Comparison of ENCODE assay signal across 17 cellular contexts in genomic region chr4:45869199-45869598, GRCh38.
A peak's percentile ranks its signal among the peaks of the same experiment; 100 is the strongest.
DNase-seq lines count a peak whose midpoint lies in the region; ATAC-seq and TF ChIP-seq lines count a peak whose summit lies in the region.
"Had no signal": no experiment of that assay in that cellular context is flagged by ENCODE, and none has a peak within 500 bp of the region (broad histone marks: within the 10 kb centered on the region; RNA-seq: fewer than 3 reads in every experiment).

No MANE protein-coding gene starts in this region.

- ATAC-seq in left colon = peak; percentile 87
- ATAC-seq: HCT116 had no signal

- no peak overlapping the region for H4K91ac ChIP-seq in H9 (ENCODE audit: insufficient read length, low read depth, low read length)

- H3K4me3 Mint-ChIP-seq in H9 = no peak overlapping the region
- H3K4me3 Mint-ChIP-seq: CD4-positive, alpha-beta memory T cell had no signal

- DNase-seq in LNCaP clone FGC (ENCODE audit: low read depth) (peak; percentile 30), OCI-M1 (lab: John Stamatoyannopoulos, UW) (peak; percentile 63), left colon (no peak), H4 (ENCODE audit: low spot score) (no peak), NCI-H226 (no peak), H9 (no peak)
- no peak for DNase-seq in activated CD4-positive, alpha-beta T cell treated with anti-CD3 and anti-CD28 coated beads, Interleukin-2, amount 50 U/mL, for 48 hours
- DNase-seq: C1 segment of cervical spinal cord; Calu3; CD4-positive, alpha-beta memory T cell; COR-L47; DMS53; DMS79 treated with DMSO at 0.1 percent for 48 hours; GF-D8; GOT3; H7 had no signal

- no peaks in the 10 kb centered on the region for H3K27me3 Mint-ChIP-seq in H9 (ENCODE audit: low read depth)
- H3K27me3 Mint-ChIP-seq: CD4-positive, alpha-beta memory T cell had no signal

- no peak overlapping the region for H3K4me3 ChIP-seq in LNCaP clone FGC (ENCODE audit: low read depth, low read length)

- intact Hi-C loops in left colon (cut with DNase I, micrococcal nuclease) = no loop called here

- no peak overlapping the region for H3K18ac ChIP-seq in H9 (ENCODE audit: insufficient read length, low read depth, low read length)

- peaks cover 0 to 2% of the 10 kb centered on the region in 2 experiments; a peak in 2 of 5 replicates for H3K9me3 Mint-ChIP-seq in H9

- no peaks in the 10 kb centered on the region for H3K4me1 ChIP-seq in H9 (ENCODE audit: insufficient read depth, low read length)

- H2BK20ac ChIP-seq in H9 (ENCODE audit: low read depth, low read length, poor library complexity, severe bottlenecking) = no peak overlapping the region

- no peak overlapping the region for H3K4ac ChIP-seq in H9 (ENCODE audit: low read depth, low read length)

- no peaks in the 10 kb centered on the region for H3K27me3 ChIP-seq in H9 (ENCODE audit: insufficient read depth, low read length)

- no peaks in the 10 kb centered on the region for H4K20me1 ChIP-seq in H9 (ENCODE audit: control insufficient read depth, insufficient read depth, insufficient read length)

- no peak overlapping the region for H4K5ac ChIP-seq in H9 (ENCODE audit: insufficient read length, low read depth, low read length)

- no peak overlapping the region for H3K27ac ChIP-seq in H9 (ENCODE audit: insufficient read length, low read depth, low read length)

- no peak overlapping the region for H3K27ac Mint-ChIP-seq in H9
- H3K27ac Mint-ChIP-seq: CD4-positive, alpha-beta memory T cell had no signal

- H4K8ac ChIP-seq in H9 (replicated peaks; ENCODE audit: insufficient read length, low read depth, low read length) = no peak overlapping the region

- WGBS in H9 (ENCODE audit: extremely low coverage, insufficient read length, low lambda C conversion rate) = no CpG with 5 or more reads among the region's 3 CpGs

- no peak overlapping the region for H3K14ac ChIP-seq in H9 (ENCODE audit: insufficient read depth, low read length)

- H2BK15ac ChIP-seq in H9 (ENCODE audit: low read depth, low read length) = no peak overlapping the region

- H3K4me2 ChIP-seq in H9 (ENCODE audit: insufficient read depth, insufficient read length, low read length) = no peak overlapping the region

- no peaks in the 10 kb centered on the region for H3K79me1 ChIP-seq in H9 (ENCODE audit: insufficient read depth, low read depth, low read length, poor library complexity, severe bottlenecking)

- no peak overlapping the region for H3K56ac ChIP-seq in H9 (ENCODE audit: insufficient read length, low read depth, low read length)

- no peak overlapping the region for H2AFZ ChIP-seq in H9 (ENCODE audit: low read length)

- no peak overlapping the region for H3K9ac ChIP-seq in H9 (ENCODE audit: extremely low read depth, insufficient read length, low read length)

- H3K4me1 Mint-ChIP-seq in H9 = no peaks in the 10 kb centered on the region
- H3K4me1 Mint-ChIP-seq: CD4-positive, alpha-beta memory T cell had no signal

- no peaks in the 10 kb centered on the region for H3K36me3 Mint-ChIP-seq in H9 (ENCODE audit: insufficient read depth in 1 of 3, low read depth in 3 of 3)
- H3K36me3 Mint-ChIP-seq: CD4-positive, alpha-beta memory T cell had no signal

- H2AK5ac ChIP-seq in H9 (ENCODE audit: insufficient read length, low read length) = no peak overlapping the region

- H2BK5ac ChIP-seq in H9 (ENCODE audit: insufficient read length, low read length) = no peak overlapping the region

- no peaks in the 10 kb centered on the region for H3K23me2 ChIP-seq in H9 (ENCODE audit: insufficient read length, low read depth, low read length, poor library complexity, severe bottlenecking)

- H3K23ac ChIP-seq in H9 (ENCODE audit: insufficient read length, low read depth, low read length) = no peak overlapping the region

- H3T11ph ChIP-seq in H9 (ENCODE audit: low read length) = no peak overlapping the region

- H2BK12ac ChIP-seq in H9 (ENCODE audit: insufficient read length, low read depth, low read length) = no peak overlapping the region

- no peak for TF ChIP-seq CTCF in LNCaP clone FGC (IDR thresholded peaks at IDR 0.05; ENCODE audit: control insufficient read depth, extremely low read depth, insufficient read depth)
- TF ChIP-seq CTCF in H9 (conservative IDR thresholded peaks at IDR 0.05) = no peak

- H2BK120ac ChIP-seq in H9 (ENCODE audit: low read depth, low read length, poor library complexity, severe bottlenecking) = no peak overlapping the region

- H3K9me3 ChIP-seq in H9 (ENCODE audit: control insufficient read depth, low read depth, low read length) = no peaks in the 10 kb centered on the region

- no peaks in the 10 kb centered on the region for H3K79me2 ChIP-seq in H9 (ENCODE audit: insufficient read depth, low read length)

Comparison
In these comparisons a context has a peak if more than half of its experiments do, and no peak if none do; other contexts are left out.
1. DNase-seq: peak in LNCaP clone FGC (single experiment) and OCI-M1 (single experiment); none in left colon (0 of 2), H4 (single experiment), NCI-H226 (single experiment), activated CD4-positive, alpha-beta T cell treated with anti-CD3 and anti-CD28 coated beads, Interleukin-2, amount 50 U/mL, for 48 hours (0 of 2) and H9 (single experiment).